ENCODE assay signal across 38 cellular contexts in the genomic region with DNA sequence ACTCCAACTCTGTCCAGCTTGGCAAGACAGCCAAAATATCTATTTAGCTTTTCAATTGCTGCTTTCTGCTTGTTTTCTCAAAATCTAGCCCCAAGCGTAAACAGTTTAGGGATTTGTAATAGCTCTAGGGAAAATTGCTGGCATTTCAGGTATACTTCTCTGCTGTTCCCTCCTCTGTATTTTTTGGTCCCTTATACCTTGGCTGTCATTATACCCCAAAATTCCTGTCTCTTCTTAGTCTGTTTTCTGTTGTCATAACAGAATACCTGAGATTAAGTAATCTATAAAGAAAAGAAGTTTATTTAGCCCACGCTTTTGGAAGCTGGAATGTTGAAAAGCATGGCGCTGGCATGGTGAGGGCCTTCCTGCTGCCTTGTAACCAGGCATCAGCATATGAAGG. TPM values are rescaled to one million over a fixed set of nuclear protein-coding genes. Genes with fewer than 3 reads are reported as not detected.
"Had no signal": no experiment of that assay in that cellular context is flagged by ENCODE, and none has a peak within 500 bp of the region (broad histone marks: within the 10 kb centered on the region; RNA-seq: fewer than 3 reads in every experiment).

No MANE protein-coding gene starts in this region.

- ATAC-seq: activated naive CD4-positive, alpha-beta T cell treated with anti-CD3 and anti-CD28 coated beads, Interleukin-2, amount 50 U/mL, for 72 hours; activated naive CD8-positive, alpha-beta T cell treated with anti-CD3 and anti-CD28 coated beads, Interleukin-2, amount 50 U/mL, for 24 hours; activated T-cell treated with anti-CD3 and anti-CD28 coated beads, Interleukin-2, amount 50 U/mL, for 4 hours; activated T-cell treated with anti-CD3 and anti-CD28 coated beads, Interleukin-2, amount 50 U/mL, for 72 hours; activated T-helper 17 cell treated with anti-CD3 and anti-CD28 coated beads, Interleukin-2, amount 50 U/mL, for 72 hours; body of pancreas had no signal

- FAIRE-seq: astrocyte, bronchial epithelial cell had no signal

- DNase-seq: activated effector memory CD4-positive, alpha-beta T cell treated with anti-CD3 and anti-CD28 coated beads, Interleukin-2, amount 50 U/mL, for 16 hours; activated effector memory CD4-positive, alpha-beta T cell treated with Interleukin-2 at 50 U/mL for 16 hours; activated gamma-delta T cell; activated gamma-delta T cell treated with Interleukin-2 at 50 U/mL for 16 hours; activated naive CD4-positive, alpha-beta T cell; activated naive CD4-positive, alpha-beta T cell treated with anti-CD3 and anti-CD28 coated beads for 36 hours; activated naive CD4-positive, alpha-beta T cell treated with anti-CD3 and anti-CD28 coated beads, Interleukin-2, amount 10 ng/mL, durations not matched to agents 7 days and 5 days; activated naive CD4-positive, alpha-beta T cell treated with anti-CD3 and anti-CD28 coated beads, Interleukin-2, amount 50 U/mL, for 16 hours; activated naive CD4-positive, alpha-beta T cell treated with Interleukin-2 at 50 U/mL for 16 hours; activated naive CD8-positive, alpha-beta T cell treated with anti-CD3 and anti-CD28 coated beads for 36 hours; activated naive CD8-positive, alpha-beta T cell treated with anti-CD3 and anti-CD28 coated beads, Interleukin-2, amount 10 ng/mL, durations not matched to agents 7 days and 5 days; activated naive CD8-positive, alpha-beta T cell treated with anti-CD3 and anti-CD28 coated beads, Interleukin-2, amount 50 U/mL, for 24 hours; activated T-cell treated with anti-CD3 and anti-CD28 coated beads, Interleukin-2, amount 50 U/mL, for 1 hour; activated T-cell treated with anti-CD3 and anti-CD28 coated beads, Interleukin-2, amount 50 U/mL, for 24 hours; activated T-cell treated with anti-CD3 and anti-CD28 coated beads, Interleukin-2, amount 50 U/mL, for 4 hours; activated T-cell treated with anti-CD3 and anti-CD28 coated beads, Interleukin-2, amount 50 U/mL, for 48 hours; activated T-cell treated with anti-CD3 and anti-CD28 coated beads, Interleukin-2, amount 50 U/mL, for 72 hours; amniotic stem cell; amygdala; anterior cingulate cortex; aorta; body of pancreas; brain microvascular endothelial cell; caudate nucleus; central memory CD4-positive, alpha-beta T cell; cerebellar nuclear complex had no signal

- H3K4me1 ChIP-seq: ascending aorta had no signal

- H3K4me3 ChIP-seq: ascending aorta, body of pancreas, breast epithelium, cardiac muscle cell had no signal

- H3K36me3 ChIP-seq: breast epithelium had no signal

- H3K27me3 ChIP-seq: ascending aorta, body of pancreas, brain microvascular endothelial cell, breast epithelium, cardiac muscle cell had no signal

- H3K9me3 ChIP-seq: breast epithelium had no signal

- H3K27ac ChIP-seq: ascending aorta, body of pancreas, brain microvascular endothelial cell, breast epithelium, cardiac muscle cell had no signal

RNA-seq across cellular contexts. Expression of a gene that starts 47.2 kb away (rescaled TPM):
- total RNA-seq: activated naive CD4-positive, alpha-beta T cell treated with anti-CD3 and anti-CD28 coated beads for 36 hours; activated naive CD4-positive, alpha-beta T cell treated with anti-CD3 and anti-CD28 coated beads, Interleukin-2, amount 50 U/mL, for 72 hours; activated naive CD8-positive, alpha-beta T cell treated with anti-CD3 and anti-CD28 coated beads for 36 hours; activated naive CD8-positive, alpha-beta T cell treated with anti-CD3 and anti-CD28 coated beads, Interleukin-2, amount 10 ng/mL, durations not matched to agents 7 days and 5 days; activated T-cell treated with anti-CD3 and anti-CD28 coated beads, Interleukin-2, amount 50 U/mL, for 4 hours; activated T-cell treated with anti-CD3 and anti-CD28 coated beads, Interleukin-2, amount 50 U/mL, for 72 hours; activated T-helper 1 cell treated with anti-CD3 and anti-CD28 coated beads, Interleukin-12 subunit alpha, Interleukin-12 subunit beta, Interleukin-2, Interleukin-4 antibody, amounts not matched to agents 30 ng/mL and 10 ng/mL and 1 ng/mL, durations not matched to agents 14 hours and 24 hours and 36 hours; activated T-helper 17 cell treated with anti-CD3 and anti-CD28 coated beads, Interleukin-2, amount 50 U/mL, for 72 hours; activated T-helper 2 cell treated with anti-CD3 and anti-CD28 coated beads, Interferon-gamma antibody, Interleukin-2, Interleukin-4, amounts not matched to agents 10 μg/mL and 5 μg/mL and 100 μg/mL, durations not matched to agents 14 hours and 24 hours and 36 hours had no signal

RNA-seq across cellular contexts. Expression of a gene that starts 53.0 kb away (rescaled TPM):
- total RNA-seq: activated naive CD4-positive, alpha-beta T cell treated with anti-CD3 and anti-CD28 coated beads for 36 hours; activated naive CD4-positive, alpha-beta T cell treated with anti-CD3 and anti-CD28 coated beads, Interleukin-2, amount 50 U/mL, for 72 hours; activated naive CD8-positive, alpha-beta T cell treated with anti-CD3 and anti-CD28 coated beads for 36 hours; activated naive CD8-positive, alpha-beta T cell treated with anti-CD3 and anti-CD28 coated beads, Interleukin-2, amount 10 ng/mL, durations not matched to agents 7 days and 5 days; activated T-cell treated with anti-CD3 and anti-CD28 coated beads, Interleukin-2, amount 50 U/mL, for 4 hours; activated T-cell treated with anti-CD3 and anti-CD28 coated beads, Interleukin-2, amount 50 U/mL, for 72 hours; activated T-helper 1 cell treated with anti-CD3 and anti-CD28 coated beads, Interleukin-12 subunit alpha, Interleukin-12 subunit beta, Interleukin-2, Interleukin-4 antibody, amounts not matched to agents 30 ng/mL and 10 ng/mL and 1 ng/mL, durations not matched to agents 14 hours and 24 hours and 36 hours; activated T-helper 17 cell treated with anti-CD3 and anti-CD28 coated beads, Interleukin-2, amount 50 U/mL, for 72 hours; activated T-helper 2 cell treated with anti-CD3 and anti-CD28 coated beads, Interferon-gamma antibody, Interleukin-2, Interleukin-4, amounts not matched to agents 10 μg/mL and 5 μg/mL and 100 μg/mL, durations not matched to agents 14 hours and 24 hours and 36 hours; aorta; ascending aorta; astrocyte; bronchial epithelial cell; cardiac muscle cell; cardiac septum; cerebellum; chondrocyte had no signal
- polyA plus RNA-seq: aorta, cardiac muscle cell had no signal
